In genomic region chr15:45635763-45636292, GRCh38 we compare ENCODE assay signal across 8 cellular contexts. TPM values are rescaled to one million over a fixed set of nuclear protein-coding genes. Genes with fewer than 3 reads are reported as not detected.
DNase-seq lines count a peak whose midpoint lies in the region; ATAC-seq, FAIRE-seq and TF ChIP-seq lines count a peak whose summit lies in the region.

No MANE protein-coding gene starts in this region.

- no peaks in the 10 kb centered on the region for H4K20me1 ChIP-seq in K562 (replicated peaks; ENCODE audit: control insufficient read depth, insufficient read depth, low read length)

- peak overlapping the region; percentile 74 for H3K4me3 Mint-ChIP-seq in mesothelial cell of epicardium

- CTCF ChIA-PET in K562 (lab: Yijun Ruan, JAX; ENCODE audit: low intra/inter-chr PET ratio), result no interaction called here

- H3K9me1 ChIP-seq in K562 (ENCODE audit: control insufficient read depth, insufficient read depth, low read length), result no peaks in the 10 kb centered on the region

- no peak for FAIRE-seq in K562 (lab: Jason Lieb, UNC)

- POLR2A ChIA-PET in K562 (lab: Yijun Ruan, JAX), result interaction anchor here (1.0 kb wide), 1 partner anchor 18 kb away, joined by 3 read pairs; no protein-coding TSS in a partner anchor

- no peaks in the 10 kb centered on the region for H3K36me3 ChIP-seq in right atrium auricular region
- no peaks in the 10 kb centered on the region for H3K36me3 ChIP-seq in K562 (ENCODE audit: control insufficient read depth, insufficient read depth, low read length)
- H3K36me3 ChIP-seq in aorta (ENCODE audit: control insufficient read depth in 1 of 2, insufficient read depth in 2 of 2, low read length in 1 of 2), result no peaks in the 10 kb centered on the region

- H3K27ac ChIP-seq in right atrium auricular region (peak overlapping the region; percentile 94 to 96), K562 (ENCODE audit: extremely low read depth, low read depth, low read length) (no peak overlapping the region), aorta (ENCODE audit: low read depth in 1 of 2, low read length in 2 of 2) (peak overlapping the region in 1 of 2 donors; percentile 83)

- peak overlapping the region; percentile 18; the same call in 1 of the 2 replicates for H3K4me2 ChIP-seq in K562 (ENCODE audit: insufficient read depth, low read length)

- no peak overlapping the region for H3K9ac ChIP-seq in K562 (ENCODE audit: insufficient read depth in 1 of 2, low read depth in 2 of 2, low read length in 2 of 2)

- H3K27ac Mint-ChIP-seq in mesothelial cell of epicardium, result no peak overlapping the region

- ATAC-seq in Right ventricle myocardium superior (ENCODE audit: poor library complexity), result no peak
- ATAC-seq in K562, result no peak
- ATAC-seq in aorta (ENCODE audit: low FRiP score), result no peak
- ATAC-seq in HG02678 (IDR thresholded peaks at IDR 0.05; ENCODE audit: unreplicated experiment), result no peak

- TF ChIP-seq CTCF in right atrium auricular region (IDR thresholded peaks at IDR 0.05) (no peak), K562 (IDR thresholded peaks at IDR 0.05 in 2 of 3, conservative IDR thresholded peaks at IDR 0.05 in 1 of 3; ENCODE audit: insufficient read depth in 2 of 3, low read depth in 1 of 3, low read length in 3 of 3) (0 out of 6 replicates have a peak, but pooled peaks of 1 of the 3 experiments have one; percentile 4), mesothelial cell of epicardium (IDR thresholded peaks at IDR 0.05; ENCODE audit: unreplicated experiment) (no peak)

- WGBS in K562 (ENCODE audit: insufficient coverage, low coverage, missing lambda C conversion rate), result 45% methylated on average over 15 of the region's 17 CpGs
- 38% methylated on average over 17 of the region's 17 CpGs for WGBS in aorta, 2 donors

- DNase-seq in right atrium auricular region (ENCODE audit: low spot score), result no peak
- DNase-seq in Right ventricle myocardium superior, result no peak
- DNase-seq in K562 (ENCODE audit: extremely low read depth in 1 of 4, low spot score in 3 of 4), result no peak
- no peak for DNase-seq in mesothelial cell of epicardium (ENCODE audit: low spot score in 2 of 2, unreplicated experiment in 2 of 2)
- no peak for DNase-seq in aorta
- DNase-seq in NCI-H146 (lab: John Stamatoyannopoulos, UW), result no peak
- no peak for DNase-seq in posterior vena cava (ENCODE audit: low spot score)

- peaks cover 12% of the 10 kb centered on the region for H3K4me1 Mint-ChIP-seq in mesothelial cell of epicardium

- no TSS peak for BruUV-seq in K562 (replicated peaks; lab: Mats Ljungman, UMichigan)

- H3K4me1 ChIP-seq in right atrium auricular region (peaks cover 0 to 41% of the 10 kb centered on the region in 2 donors), K562 (replicated peaks in 1 of 2; ENCODE audit: control insufficient read depth in 2 of 2, insufficient read depth in 2 of 2, low read length in 2 of 2) (peaks cover 4 to 12% of the 10 kb centered on the region in 2 experiments; a peak in 3 of 5 replicates), aorta (ENCODE audit: control insufficient read depth in 1 of 2, insufficient read depth in 2 of 2, low read length in 2 of 2) (peaks cover 3 to 5% of the 10 kb centered on the region in 2 donors)

- no peaks in the 10 kb centered on the region for H3K79me2 ChIP-seq in K562 (ENCODE audit: control insufficient read depth, insufficient read depth, low read length)

- no peaks in the 10 kb centered on the region for H3K36me3 Mint-ChIP-seq in mesothelial cell of epicardium

- no peak for TF ChIP-seq RAD21 in K562 (CRISPR knock-in tag; conservative IDR thresholded peaks at IDR 0.05 in 1 of 2, IDR thresholded peaks at IDR 0.05 in 1 of 2)

- no peak for TF ChIP-seq POLR2A in K562 (conservative IDR thresholded peaks at IDR 0.05)

- in situ Hi-C loops in K562 (cut with MboI), result no loop called here

- peak overlapping the region; percentile 76 to 81 for H3K4me3 ChIP-seq in right atrium auricular region
- no peak overlapping the region for H3K4me3 ChIP-seq in K562
- peak overlapping the region; percentile 61 for H3K4me3 ChIP-seq in aorta (ENCODE audit: low read length in 2 of 2)

- H3K9me3 Mint-ChIP-seq in mesothelial cell of epicardium, result no peaks in the 10 kb centered on the region

- H3K9me3 ChIP-seq in right atrium auricular region (no peaks in the 10 kb centered on the region), K562 (replicated peaks; ENCODE audit: control insufficient read depth, insufficient read depth, low read depth, low read length) (no peaks in the 10 kb centered on the region), aorta (ENCODE audit: control insufficient read depth, low read length) (no peaks in the 10 kb centered on the region)

- no peak for TF ChIP-seq EP300 in K562 (IDR thresholded peaks at IDR 0.05; ENCODE audit: low read length)

- H3K27me3 ChIP-seq in right atrium auricular region (no peaks in the 10 kb centered on the region), K562 (ENCODE audit: control insufficient read depth in 2 of 2, insufficient read depth in 2 of 2, low read length in 2 of 2) (peaks cover 4 to 14% of the 10 kb centered on the region in 2 experiments; a peak in 3 of 5 replicates), aorta (ENCODE audit: control insufficient read depth in 1 of 2, insufficient read depth in 2 of 2, low read length in 1 of 2) (no peaks in the 10 kb centered on the region)

- intact Hi-C loops in Right ventricle myocardium superior (cut with DNase I) (loop anchor here (5.0 kb wide), 1 partner anchor 49 kb away; the partner anchor contains the start of gene BLOC1S6), K562 (cut with micrococcal nuclease) (no loop called here), aorta (cut with DNase I) (loop anchor here in 1 of 2 donors (2.0 to 10.0 kb wide), 2 partner anchors 69 to 431 kb away; no protein-coding TSS in a partner anchor), posterior vena cava (cut with DNase I) (no loop called here)

- H3K27me3 Mint-ChIP-seq in mesothelial cell of epicardium (ENCODE audit: low read depth), result peaks cover 76% of the 10 kb centered on the region

- no peak overlapping the region for H2AFZ ChIP-seq in K562 (ENCODE audit: low read depth, low read length)

TF ChIP-seq in K562, 482 proteins besides CTCF, POLR2A, EP300 and RAD21 (continues in another document):
- TF ChIP-seq DACH1 (IDR thresholded peaks at IDR 0.05; ENCODE audit: partially characterized antibody), result no peak

RNA-seq across cellular contexts. Expression of gene SQOR, which starts 1.0 kb away (rescaled TPM):
- total RNA-seq in right atrium auricular region, result 10 to 100 TPM; 21.2 to 30.7 TPM
- total RNA-seq in Right ventricle myocardium superior, result 18.5 TPM
- total RNA-seq in K562 (2011; cell fraction: chromatin; rRNA removed; ENCODE audit: low replicate concordance), result not detected in 2 replicates
- not detected in 2 replicates for total RNA-seq in K562 (2011; cell fraction: nucleolus; rRNA removed)
- total RNA-seq in K562 (2011; cell fraction: nucleoplasm; rRNA removed), result not detected in 2 replicates
- 0.82 and 1.4 TPM in 2 replicates for total RNA-seq in K562 (2014; rRNA removed)
- 1.2 and 1.5 TPM in 2 replicates for total RNA-seq in K562 (2014; rRNA removed; fragmentation: Illumina TruSeq; extraction: Trizol)
- 1.2 and 1.6 TPM in 2 replicates for total RNA-seq in K562 (2015; rRNA removed; fragmentation: Illumina TruSeq; extraction: Trizol)
- 1.1 and 1.5 TPM in 2 replicates for total RNA-seq in K562 (2021)
- 0.31 and 0.32 TPM in 2 replicates for polyA plus RNA-seq in K562 (2011; rRNA removed)
- 0.27 and 0.47 TPM in 2 replicates for polyA plus RNA-seq in K562 (2011; cell fraction: cytosol; rRNA removed)
- polyA plus RNA-seq in K562 (2011; cell fraction: nucleus; rRNA removed), result 0.26 and 0.37 TPM in 2 replicates
- polyA plus RNA-seq in K562 (2012), result 0.78 and 2.7 TPM in 2 replicates
- 0.91 and 1.0 TPM in 2 replicates for polyA plus RNA-seq in K562 (2014; fragmentation: Illumina TruSeq; extraction: Trizol)
- under 1 TPM; 0.36 to 0.42 TPM for polyA plus RNA-seq in K562 (2014; fragmentation: Nextera tagmentation; extraction: Ambion mirVana)
- 0.23 and 1.2 TPM in 2 replicates for polyA plus RNA-seq in K562 (2014; rRNA removed)
- 0.42 and 0.72 TPM in 2 replicates for polyA minus RNA-seq in K562 (2011; rRNA and poly(A)+ RNA removed)
- not detected in 2 replicates for polyA minus RNA-seq in K562 (2011; cell fraction: cytosol; rRNA and poly(A)+ RNA removed)
- not detected in 2 replicates for polyA minus RNA-seq in K562 (2011; cell fraction: nucleus; rRNA and poly(A)+ RNA removed)
- 0.86 to 0.94 TPM in 2 of 3 replicates, not detected in the other for total RNA-seq in mesothelial cell of epicardium
- 10 to 100 TPM; 44.5 to 49.3 TPM for total RNA-seq in aorta
- 10 to 100 TPM; 52.8 to 65.0 TPM for polyA plus RNA-seq in aorta
- total RNA-seq in posterior vena cava, result 10 to 100 TPM; 37.8 to 44.4 TPM

RNA-seq across cellular contexts. Expression of gene BLOC1S6, which starts 48.6 kb away (rescaled TPM):
- total RNA-seq in right atrium auricular region (10 to 100 TPM; 37.7 to 46.6 TPM), Right ventricle myocardium superior (21.9 TPM), K562 (2014; rRNA removed) (40.9 and 51.3 TPM in 2 replicates), K562 (2014; rRNA removed; fragmentation: Illumina TruSeq; extraction: Trizol) (63.0 and 73.4 TPM in 2 replicates), K562 (2015; rRNA removed; fragmentation: Illumina TruSeq; extraction: Trizol) (70.5 and 72.4 TPM in 2 replicates), K562 (2021) (38.2 and 38.4 TPM in 2 replicates), mesothelial cell of epicardium (41.7 to 44.3 TPM (median 43.6 TPM) in 3 replicates), aorta (10 to 100 TPM; 46.8 to 47.3 TPM), posterior vena cava (10 to 100 TPM; 42.8 to 46.9 TPM)
- total RNA-seq in K562 (2011; cell fraction: chromatin; rRNA removed; ENCODE audit: low replicate concordance), result 7.5 and 48.9 TPM in 2 replicates
- total RNA-seq in K562 (2011; cell fraction: nucleolus; rRNA removed), result 6.7 and 7.0 TPM in 2 replicates
- 15.3 and 25.3 TPM in 2 replicates for total RNA-seq in K562 (2011; cell fraction: nucleoplasm; rRNA removed)
- polyA plus RNA-seq in K562 (2011; rRNA removed) (20.1 and 25.1 TPM in 2 replicates), K562 (2014; fragmentation: Illumina TruSeq; extraction: Trizol) (44.0 and 45.1 TPM in 2 replicates), K562 (2014; fragmentation: Nextera tagmentation; extraction: Ambion mirVana) (10 to 100 TPM; 18.2 to 20.3 TPM), K562 (2014; rRNA removed) (34.9 and 37.2 TPM in 2 replicates), aorta (10 to 100 TPM; 24.9 to 45.6 TPM)
- 6.2 and 13.5 TPM in 2 replicates for polyA plus RNA-seq in K562 (2011; cell fraction: cytosol; rRNA removed)
- polyA plus RNA-seq in K562 (2011; cell fraction: nucleus; rRNA removed), result 4.5 and 5.0 TPM in 2 replicates
- 45.7 and 45.8 TPM in 2 replicates for polyA plus RNA-seq in K562 (2012)
- 31.3 and 31.8 TPM in 2 replicates for polyA minus RNA-seq in K562 (2011; rRNA and poly(A)+ RNA removed)
- 18.5 and 26.4 TPM in 2 replicates for polyA minus RNA-seq in K562 (2011; cell fraction: cytosol; rRNA and poly(A)+ RNA removed)
- 5.1 and 12.8 TPM in 2 replicates for polyA minus RNA-seq in K562 (2011; cell fraction: nucleus; rRNA and poly(A)+ RNA removed)
